In genomic region chr17:41417576-41418015, GRCh38 we compare ENCODE assay signal across 10 cellular contexts. TPM values are rescaled to one million over a fixed set of nuclear protein-coding genes. Genes with fewer than 3 reads are reported as not detected.
DNase-seq lines count a peak whose midpoint lies in the region; ATAC-seq and TF ChIP-seq lines count a peak whose summit lies in the region.
"Had no signal": no experiment of that assay in that cellular context is flagged by ENCODE, and none has a peak within 500 bp of the region (broad histone marks: within the 10 kb centered on the region; RNA-seq: fewer than 3 reads in every experiment).

No MANE protein-coding gene starts in this region.

- no peaks in the 10 kb centered on the region for H3K27me3 ChIP-seq in BJ (ENCODE audit: control insufficient read depth, insufficient read depth, low read length)
- no peaks in the 10 kb centered on the region for H3K27me3 ChIP-seq in SU-DHL-6 (ENCODE audit: low read length)
- no peaks in the 10 kb centered on the region for H3K27me3 ChIP-seq in tibial nerve
- H3K27me3 ChIP-seq: ascending aorta had no signal

- CTCF ChIA-PET in BJ (lab: Yijun Ruan, JAX) = interaction anchor here (0.8 to 3.9 kb wide), 8 partner anchors 12 to 561 kb away, joined by 3 to 28 read pairs (median 3); no protein-coding TSS in a partner anchor

- H3K79me2 ChIP-seq in SU-DHL-6 (ENCODE audit: insufficient read depth, low read length) = no peaks in the 10 kb centered on the region

- no peak for ATAC-seq in HG03521 (IDR thresholded peaks at IDR 0.05; ENCODE audit: unreplicated experiment)

- no peak overlapping the region for H3K4me2 ChIP-seq in SU-DHL-6 (ENCODE audit: low read depth, low read length, poor library complexity, severe bottlenecking)

- H3K4me1 ChIP-seq in tibial nerve = peaks cover 0 to 29% (median 0%) of the 10 kb centered on the region in 4 donors

- no peak overlapping the region for H3K4me3 ChIP-seq in BJ (ENCODE audit: low read depth, low read length)
- H3K4me3 ChIP-seq in SU-DHL-6 (ENCODE audit: insufficient read depth, low read length, poor library complexity, severe bottlenecking) = no peak overlapping the region
- no peak overlapping the region for H3K4me3 ChIP-seq in tibial nerve
- H3K4me3 ChIP-seq: ascending aorta had no signal

- DNase-seq in BJ (ENCODE audit: low read depth) (no peak), GM19240 (ENCODE audit: insufficient read length, low spot score) (peak; percentile 23), iPS-NIHi7 (ENCODE audit: extremely low spot score) (peak; percentile 87), tibial nerve (ENCODE audit: low spot score in 2 of 2) (no peak), NCI-H1092 (lab: John Stamatoyannopoulos, UW) (no peak)
- DNase-seq in activated effector memory CD4-positive, alpha-beta T cell treated with anti-CD3 and anti-CD28 coated beads, Interleukin-2, amount 50 U/mL, for 16 hours = no peak

- no peak overlapping the region for H3K9ac ChIP-seq in SU-DHL-6 (ENCODE audit: low read length)

- H2AFZ ChIP-seq in SU-DHL-6 (ENCODE audit: low read depth, low read length, severe bottlenecking) = no peak overlapping the region

- 49 to 61% methylated on average over 4 of the region's 4 CpGs for WGBS in tibial nerve, 2 donors

- TF ChIP-seq CTCF in BJ (IDR thresholded peaks at IDR 0.05; ENCODE audit: insufficient read depth, low read depth, low read length) (peak; percentile 29; the same call in 1 of the 2 replicates), SU-DHL-6 (IDR thresholded peaks at IDR 0.05; ENCODE audit: insufficient read depth, low read length, poor library complexity, severe bottlenecking) (peak; percentile 53), tibial nerve (IDR thresholded peaks at IDR 0.05) (no peak)

- no peak for TF ChIP-seq EP300 in tibial nerve (IDR thresholded peaks at IDR 0.05)

- H3K27ac ChIP-seq in SU-DHL-6 (ENCODE audit: low read depth, low read length) (no peak overlapping the region), tibial nerve (no peak overlapping the region)
- H3K27ac ChIP-seq: ascending aorta had no signal

- no peaks in the 10 kb centered on the region for H3K9me2 ChIP-seq in SU-DHL-6 (replicated peaks; ENCODE audit: insufficient read depth, low read length)

- H3K36me3 ChIP-seq in BJ (ENCODE audit: control insufficient read depth, insufficient read depth, low read length) (no peaks in the 10 kb centered on the region), SU-DHL-6 (ENCODE audit: low read length) (no peaks in the 10 kb centered on the region), tibial nerve (no peaks in the 10 kb centered on the region)
- H3K36me3 ChIP-seq: ascending aorta had no signal

- H3K9me3 ChIP-seq in SU-DHL-6 (ENCODE audit: insufficient read depth, low read length) = no peaks in the 10 kb centered on the region
- H3K9me3 ChIP-seq in tibial nerve = no peaks in the 10 kb centered on the region
- H3K9me3 ChIP-seq: ascending aorta had no signal

- no peaks in the 10 kb centered on the region for H4K20me1 ChIP-seq in SU-DHL-6 (ENCODE audit: low read depth, low read length)

- no peak for TF ChIP-seq POLR2A in tibial nerve (IDR thresholded peaks at IDR 0.05)

- H3F3A ChIP-seq in SU-DHL-6 (ENCODE audit: insufficient read depth) = no peaks in the 10 kb centered on the region

- POLR2A ChIA-PET in BJ (lab: Charles Lee) = interaction anchor here (0.6 to 1.0 kb wide), 3 partner anchors 11 to 369 kb away, joined by 3 read pairs; no protein-coding TSS in a partner anchor

RNA-seq across cellular contexts. Expression of gene KRT37, which starts 6.8 kb away (rescaled TPM):
- not detected in 2 replicates for polyA plus RNA-seq in BJ (2011; rRNA removed)
- polyA minus RNA-seq in BJ (2011; rRNA and poly(A)+ RNA removed) = not detected in 2 replicates
- not detected for total RNA-seq in tibial nerve
- total RNA-seq: ascending aorta; T-helper 1 cell treated with Interleukin-12 subunit alpha and Interleukin-12 subunit beta and Interleukin-4 antibody, amounts not matched to agents 30 ng/mL and 1 ng/mL, for 36 hours had no signal

RNA-seq across cellular contexts. Expression of gene KRT31, which starts 20.2 kb away (rescaled TPM):
- 0.11 TPM in 1 of 2 replicates, not detected in the other for polyA plus RNA-seq in BJ (2011; rRNA removed)
- not detected in 2 replicates for polyA minus RNA-seq in BJ (2011; rRNA and poly(A)+ RNA removed)
- total RNA-seq in tibial nerve = not detected
- total RNA-seq: ascending aorta; T-helper 1 cell treated with Interleukin-12 subunit alpha and Interleukin-12 subunit beta and Interleukin-4 antibody, amounts not matched to agents 30 ng/mL and 1 ng/mL, for 36 hours had no signal

RNA-seq across cellular contexts. Expression of gene KRT38, which starts 23.2 kb away (rescaled TPM):
- 0.72 and 0.98 TPM in 2 replicates for polyA plus RNA-seq in BJ (2011; rRNA removed)
- polyA minus RNA-seq in BJ (2011; rRNA and poly(A)+ RNA removed) = 0.24 TPM in 1 of 2 replicates, not detected in the other
- total RNA-seq in tibial nerve = not detected
- total RNA-seq: ascending aorta; T-helper 1 cell treated with Interleukin-12 subunit alpha and Interleukin-12 subunit beta and Interleukin-4 antibody, amounts not matched to agents 30 ng/mL and 1 ng/mL, for 36 hours had no signal

RNA-seq across cellular contexts. Expression of gene KRT34, which starts 35.5 kb away (rescaled TPM):
- polyA plus RNA-seq in BJ (2011; rRNA removed) = 151 and 156 TPM in 2 replicates
- polyA minus RNA-seq in BJ (2011; rRNA and poly(A)+ RNA removed) = 52.7 and 88.2 TPM in 2 replicates
- total RNA-seq in tibial nerve = not detected
- total RNA-seq: ascending aorta; T-helper 1 cell treated with Interleukin-12 subunit alpha and Interleukin-12 subunit beta and Interleukin-4 antibody, amounts not matched to agents 30 ng/mL and 1 ng/mL, for 36 hours had no signal

RNA-seq across cellular contexts. Expression of gene KRT33B, which starts 48.0 kb away (rescaled TPM):
- polyA plus RNA-seq in BJ (2011; rRNA removed) = 1.2 and 1.8 TPM in 2 replicates
- polyA minus RNA-seq in BJ (2011; rRNA and poly(A)+ RNA removed) = 2.1 and 2.3 TPM in 2 replicates
- not detected for total RNA-seq in tibial nerve
- total RNA-seq: ascending aorta; T-helper 1 cell treated with Interleukin-12 subunit alpha and Interleukin-12 subunit beta and Interleukin-4 antibody, amounts not matched to agents 30 ng/mL and 1 ng/mL, for 36 hours had no signal

Comparison
In these comparisons a context has a peak if more than half of its experiments do, and no peak if none do; other contexts are left out.
1. DNase-seq: peak in GM19240 (single experiment) and iPS-NIHi7 (single experiment); none in BJ (single experiment), tibial nerve (0 of 2), NCI-H1092 (single experiment) and activated effector memory CD4-positive, alpha-beta T cell treated with anti-CD3 and anti-CD28 coated beads, Interleukin-2, amount 50 U/mL, for 16 hours (single experiment).
2. CTCF ChIP-seq: peak in BJ (single experiment) and SU-DHL-6 (single experiment); none in tibial nerve (0 of 5).